ENCODE assay signal across 8 cellular contexts in genomic region chr6:26756067-26756805, GRCh38.
DNase-seq lines count a peak whose midpoint lies in the region; ATAC-seq and TF ChIP-seq lines count a peak whose summit lies in the region.
"Not testable (repeated sequence)": the region's sequence is repeated elsewhere in the genome, so short reads cannot be mapped to it uniquely, and the experiment has no call there.

No MANE protein-coding gene starts in this region.

- H3K9me3 ChIP-seq in trophoblast cell (ENCODE audit: insufficient read depth, low read depth, low read length) = not testable (repeated sequence)

- H3K9me3 Mint-ChIP-seq in IgD-negative memory B cell = peaks cover 0 to 11% (median 0%) of the 10 kb centered on the region in 3 donors
- H3K9me3 Mint-ChIP-seq in activated CD4-positive, alpha-beta T cell treated with anti-CD3 and anti-CD28 coated beads for 36 hours (ENCODE audit: low read depth) = peaks cover 14% of the 10 kb centered on the region

- intact Hi-C loops in activated CD4-positive, alpha-beta T cell treated with anti-CD3 and anti-CD28 coated beads for 36 hours (cut with DNase I, micrococcal nuclease) = not testable (repeated sequence)

- not testable (repeated sequence) for TF ChIP-seq CTCF in epithelial cell of proximal tubule (conservative IDR thresholded peaks at IDR 0.05; ENCODE audit: low read depth, low read length); kidney epithelial cell (IDR thresholded peaks at IDR 0.05; ENCODE audit: insufficient read depth, low read length, poor library complexity, severe bottlenecking)

- not testable (repeated sequence) for H4K8ac ChIP-seq in trophoblast cell (ENCODE audit: low read depth, low read length)

- H3K36me3 Mint-ChIP-seq in IgD-negative memory B cell = not testable (repeated sequence)
- H3K36me3 Mint-ChIP-seq in activated CD4-positive, alpha-beta T cell treated with anti-CD3 and anti-CD28 coated beads for 36 hours (ENCODE audit: low read depth) = peaks cover 20% of the 10 kb centered on the region

- not testable (repeated sequence) for H3K27ac ChIP-seq in ACC112 (ENCODE audit: low read depth, low read length); trophoblast cell (ENCODE audit: low read depth, low read length)

- not testable (repeated sequence) for H3K4ac ChIP-seq in trophoblast cell (ENCODE audit: low read depth, low read length)

- H3K4me2 ChIP-seq in trophoblast cell (ENCODE audit: low read length) = peak overlapping the region; percentile 70

- H3K4me3 ChIP-seq in ACC112 (ENCODE audit: low read depth, low read length) (peak overlapping the region; percentile 71), epithelial cell of proximal tubule (ENCODE audit: low read depth, low read length) (peak overlapping the region; percentile 48), kidney epithelial cell (ENCODE audit: low read depth, low read length) (peak overlapping the region; percentile 19)
- not testable (repeated sequence) for H3K4me3 ChIP-seq in trophoblast cell (ENCODE audit: low read depth, low read length)

- H3K79me1 ChIP-seq in trophoblast cell (ENCODE audit: low read length) = not testable (repeated sequence)

- not testable (repeated sequence) for ATAC-seq in activated CD4-positive, alpha-beta T cell treated with anti-CD3 and anti-CD28 coated beads for 36 hours

- not testable (repeated sequence) for H3K4me1 ChIP-seq in ACC112 (ENCODE audit: control insufficient read depth, insufficient read depth, low read length, unreplicated experiment); trophoblast cell (ENCODE audit: control insufficient read depth in 1 of 2, insufficient read depth in 2 of 2, low read length in 2 of 2)

- not testable (repeated sequence) for H2BK12ac ChIP-seq in trophoblast cell (ENCODE audit: low read length)

- H3K36me3 ChIP-seq in ACC112 (ENCODE audit: insufficient read depth, low read length); kidney epithelial cell (ENCODE audit: control insufficient read depth, insufficient read depth, low read length); trophoblast cell (ENCODE audit: control insufficient read depth in 1 of 2, insufficient read depth in 2 of 2, low read length in 2 of 2): not testable (repeated sequence)

- peak overlapping the region in 3 of 4 donors; percentile 28 to 68 (median 62) for H3K4me3 Mint-ChIP-seq in IgD-negative memory B cell
- H3K4me3 Mint-ChIP-seq in activated CD4-positive, alpha-beta T cell treated with anti-CD3 and anti-CD28 coated beads for 36 hours = peak overlapping the region; percentile 45

- not testable (repeated sequence) for H2BK5ac ChIP-seq in trophoblast cell (ENCODE audit: low read depth, low read length, poor library complexity)

- H2BK120ac ChIP-seq in trophoblast cell (ENCODE audit: insufficient read depth, low read length, poor library complexity) = not testable (repeated sequence)

- H3K4me1 Mint-ChIP-seq in IgD-negative memory B cell; activated CD4-positive, alpha-beta T cell treated with anti-CD3 and anti-CD28 coated beads for 36 hours: not testable (repeated sequence)

- H3K27ac Mint-ChIP-seq in IgD-negative memory B cell = peak overlapping the region in 2 of 3 donors; percentile 71 to 73
- peak overlapping the region; percentile 22 for H3K27ac Mint-ChIP-seq in activated CD4-positive, alpha-beta T cell treated with anti-CD3 and anti-CD28 coated beads for 36 hours

- not testable (repeated sequence) for H4K12ac ChIP-seq in trophoblast cell (ENCODE audit: low read depth, low read length)

- DNase-seq in GM04503 (ENCODE audit: low read depth) (peak; percentile 31), astrocyte of the hippocampus (ENCODE audit: low read depth, low spot score) (peak; percentile 19)
- DNase-seq in activated CD4-positive, alpha-beta T cell treated with anti-CD3 and anti-CD28 coated beads for 36 hours = peak; percentile 44
- DNase-seq in epithelial cell of proximal tubule (ENCODE audit: low read depth); kidney epithelial cell (ENCODE audit: low read depth); trophoblast cell: not testable (repeated sequence)

- POLR2A ChIA-PET in activated CD4-positive, alpha-beta T cell treated with anti-CD3 and anti-CD28 coated beads for 36 hours (lab: Charles Lee) = not testable (repeated sequence)

- not testable (repeated sequence) for H3K14ac ChIP-seq in trophoblast cell (ENCODE audit: low read length)

- CTCF ChIA-PET in activated CD4-positive, alpha-beta T cell treated with anti-CD3 and anti-CD28 coated beads for 36 hours (lab: Charles Lee) = not testable (repeated sequence)

- H3K23ac ChIP-seq in trophoblast cell (ENCODE audit: low read length) = not testable (repeated sequence)

- H3K18ac ChIP-seq in trophoblast cell (ENCODE audit: low read length) = not testable (repeated sequence)

- H3K9ac ChIP-seq in trophoblast cell (ENCODE audit: low read length) = not testable (repeated sequence)

- not testable (repeated sequence) for H4K91ac ChIP-seq in trophoblast cell (ENCODE audit: low read depth, low read length)

- H2AFZ ChIP-seq in ACC112 (ENCODE audit: low read length, unreplicated experiment); trophoblast cell (ENCODE audit: insufficient read depth, low read length, poor library complexity): not testable (repeated sequence)

- H3K27me3 Mint-ChIP-seq in IgD-negative memory B cell = peaks cover 13% of the 10 kb centered on the region
- peaks cover 48% of the 10 kb centered on the region for H3K27me3 Mint-ChIP-seq in activated CD4-positive, alpha-beta T cell treated with anti-CD3 and anti-CD28 coated beads for 36 hours

- no CpG with 5 or more reads among the region's 29 CpGs for WGBS in trophoblast cell (ENCODE audit: extremely low coverage, insufficient coverage, insufficient read length)

- H2AK5ac ChIP-seq in trophoblast cell (ENCODE audit: low read length) = not testable (repeated sequence)

- H3K27me3 ChIP-seq in ACC112 (ENCODE audit: insufficient read depth, low read length) (peaks cover 19% of the 10 kb centered on the region), kidney epithelial cell (ENCODE audit: control insufficient read depth, insufficient read depth, low read length) (peaks cover 20% of the 10 kb centered on the region)
- not testable (repeated sequence) for H3K27me3 ChIP-seq in trophoblast cell (ENCODE audit: insufficient read depth, low read length)

- not testable (repeated sequence) for H3K79me2 ChIP-seq in ACC112 (ENCODE audit: control insufficient read depth, insufficient read depth, low read length, unreplicated experiment); trophoblast cell (ENCODE audit: control insufficient read depth, insufficient read depth, low read length, poor library complexity)
